9 cellular contexts compared by ENCODE assay signal in the genomic region with DNA sequence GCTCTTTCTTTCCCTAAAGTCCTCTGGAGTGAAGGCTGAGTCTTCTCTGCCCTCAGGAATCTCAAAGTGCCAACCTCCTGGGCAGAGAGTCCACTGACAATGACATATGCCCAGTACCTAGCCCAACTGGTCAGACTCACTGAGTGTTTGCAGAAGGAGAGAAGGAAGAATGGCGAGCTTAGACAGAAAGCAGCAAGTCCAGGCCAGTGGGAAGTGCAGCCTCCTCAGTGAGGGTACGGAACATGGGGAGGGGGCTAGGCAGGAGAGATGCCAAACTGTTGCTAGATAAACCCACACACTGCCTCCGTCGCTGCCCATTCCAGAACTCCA. TPM values are rescaled to one million over a fixed set of nuclear protein-coding genes. Genes with fewer than 3 reads are reported as not detected.
A peak's percentile ranks its signal among the peaks of the same experiment; 100 is the strongest.
DNase-seq lines count a peak whose midpoint lies in the region; ATAC-seq, FAIRE-seq and TF ChIP-seq lines count a peak whose summit lies in the region.
"Had no signal": no experiment of that assay in that cellular context is flagged by ENCODE, and none has a peak within 500 bp of the region (broad histone marks: within the 10 kb centered on the region; RNA-seq: fewer than 3 reads in every experiment).

No MANE protein-coding gene starts in this region.

- DNase-seq in CD4-positive, alpha-beta T cell: no peak
- DNase-seq in LNCaP clone FGC (ENCODE audit: low read depth) (peak; percentile 25), neural crest cell (ENCODE audit: low read depth, low spot score) (no peak), H54 (ENCODE audit: insufficient read length, low spot score) (no peak), OCI-M2 (lab: John Stamatoyannopoulos, UW; ENCODE audit: unreplicated experiment) (no peak)

- TF ChIP-seq POLR2A in H54 (IDR thresholded peaks at IDR 0.05; ENCODE audit: low read depth, low read length): no peak

- intact Hi-C loops in CD4-positive, alpha-beta T cell (cut with DNase I, micrococcal nuclease): loop anchor here in 1 of 2 experiments (5.0 kb wide), 3 partner anchors 91 to 399 kb away; a partner anchor contains a TSS

- no peaks in the 10 kb centered on the region for H3K27me3 ChIP-seq in CD4-positive, alpha-beta T cell (ENCODE audit: control insufficient read depth, insufficient read depth, low read length)
- no peaks in the 10 kb centered on the region for H3K27me3 ChIP-seq in ectodermal cell (ENCODE audit: control insufficient read depth, insufficient read depth, low read length, poor library complexity, severe bottlenecking)

- no peak for FAIRE-seq in H54 (lab: Jason Lieb, UNC)

- no peak for ATAC-seq in CD4-positive, alpha-beta T cell (ENCODE audit: poor library complexity)
- ATAC-seq in HG02970 (IDR thresholded peaks at IDR 0.05; ENCODE audit: low FRiP score, unreplicated experiment): no peak
- ATAC-seq in GM21423 (IDR thresholded peaks at IDR 0.05; ENCODE audit: unreplicated experiment): no peak

- peak overlapping the region; percentile 90 for H3K27ac Mint-ChIP-seq in CD4-positive, alpha-beta T cell
- peak overlapping the region; percentile 98 for H3K27ac Mint-ChIP-seq in neural crest cell (ENCODE audit: unreplicated experiment)

- peak overlapping the region; percentile 98 for H3K4me3 Mint-ChIP-seq in CD4-positive, alpha-beta T cell
- H3K4me3 Mint-ChIP-seq in neural crest cell: peak overlapping the region; percentile 98

- peaks cover 13% of the 10 kb centered on the region for H3K36me3 ChIP-seq in ectodermal cell (ENCODE audit: control insufficient read depth, insufficient read depth, low read length)

- CTCF ChIA-PET in CD4-positive, alpha-beta T cell (lab: Charles Lee): interaction anchor here (1.0 to 1.6 kb wide), 3 partner anchors 89 to 177 kb away, joined by 3 to 4 read pairs (median 4); no protein-coding TSS in a partner anchor

- peak overlapping the region; percentile 68 for H3K27ac ChIP-seq in CD4-positive, alpha-beta T cell (ENCODE audit: low read depth, low read length)
- H3K27ac ChIP-seq in ectodermal cell (ENCODE audit: insufficient read depth, low read depth, low read length, poor library complexity, severe bottlenecking): no peak overlapping the region

- H3K4me3 ChIP-seq in LNCaP clone FGC (ENCODE audit: low read depth, low read length) (peak overlapping the region; percentile 88), ectodermal cell (ENCODE audit: insufficient read depth, low read depth, low read length) (peak overlapping the region; percentile 91)

- no peak for TF ChIP-seq CTCF in CD4-positive, alpha-beta T cell (IDR thresholded peaks at IDR 0.05)
- TF ChIP-seq CTCF in LNCaP clone FGC (IDR thresholded peaks at IDR 0.05; ENCODE audit: control insufficient read depth, extremely low read depth, insufficient read depth) (no peak), neural crest cell (conservative IDR thresholded peaks at IDR 0.05) (no peak)

- no peaks in the 10 kb centered on the region for H3K9me3 Mint-ChIP-seq in CD4-positive, alpha-beta T cell
- H3K9me3 Mint-ChIP-seq in neural crest cell: no peaks in the 10 kb centered on the region

- peaks cover 38% of the 10 kb centered on the region for H3K4me1 Mint-ChIP-seq in CD4-positive, alpha-beta T cell (ENCODE audit: low read depth)
- peaks cover 17% of the 10 kb centered on the region for H3K4me1 Mint-ChIP-seq in neural crest cell

- WGBS in ectodermal cell, 2 experiments: 8 to 12% methylated on average over 4 of the region's 4 CpGs

- no peaks in the 10 kb centered on the region for H3K9me3 ChIP-seq in CD4-positive, alpha-beta T cell (ENCODE audit: control insufficient read depth, low read length)
- no peaks in the 10 kb centered on the region for H3K9me3 ChIP-seq in ectodermal cell (ENCODE audit: control insufficient read depth, low read length)

- no peaks in the 10 kb centered on the region for H3K27me3 Mint-ChIP-seq in CD4-positive, alpha-beta T cell
- no peaks in the 10 kb centered on the region for H3K27me3 Mint-ChIP-seq in neural crest cell (ENCODE audit: low read depth)

- peaks cover 6% of the 10 kb centered on the region for H3K4me1 ChIP-seq in ectodermal cell (ENCODE audit: control insufficient read depth, insufficient read depth, low read length)

- H3K36me3 Mint-ChIP-seq in CD4-positive, alpha-beta T cell (ENCODE audit: low read depth): peaks cover 44% of the 10 kb centered on the region
- peaks cover 8% of the 10 kb centered on the region for H3K36me3 Mint-ChIP-seq in neural crest cell (ENCODE audit: low read depth)

- POLR2A ChIA-PET in CD4-positive, alpha-beta T cell (lab: Charles Lee): interaction anchor here (0.8 to 2.3 kb wide), 10 partner anchors 10 to 247 kb away, joined by 3 to 8 read pairs (median 6); a partner anchor contains a TSS

RNA-seq across cellular contexts. Expression of a gene that starts 0.7 kb away (rescaled TPM):
- total RNA-seq in CD4-positive, alpha-beta T cell: 10 to 100 TPM; 88.1 to 90.6 TPM
- 104 TPM for polyA plus RNA-seq in ectodermal cell (2013, experiment 1 of 4)
- polyA plus RNA-seq in ectodermal cell (2013, experiment 2 of 4): 127 TPM
- 68.1 TPM for polyA plus RNA-seq in ectodermal cell (2013, experiment 3 of 4)
- 82.3 TPM for polyA plus RNA-seq in ectodermal cell (2013, experiment 4 of 4)
- 195 and 205 TPM in 2 replicates for total RNA-seq in neural crest cell

RNA-seq across cellular contexts. Expression of a gene that starts 23.9 kb away (rescaled TPM):
- under 1 TPM; 0.69 to 0.98 TPM for total RNA-seq in CD4-positive, alpha-beta T cell
- polyA plus RNA-seq in ectodermal cell (2013, experiment 1 of 4): not detected
- polyA plus RNA-seq in ectodermal cell (2013, experiment 2 of 4): not detected
- not detected for polyA plus RNA-seq in ectodermal cell (2013, experiment 3 of 4)
- not detected for polyA plus RNA-seq in ectodermal cell (2013, experiment 4 of 4)
- total RNA-seq in neural crest cell: 0.19 TPM in 1 of 2 replicates, not detected in the other
- total RNA-seq: lung microvascular endothelial cell had no signal

RNA-seq across cellular contexts. Expression of a gene that starts 28.3 kb away (rescaled TPM):
- 1 to 10 TPM in 1 of 2 experiments, under 1 TPM in 1; 0.59 to 1.0 TPM for total RNA-seq in CD4-positive, alpha-beta T cell
- not detected for polyA plus RNA-seq in ectodermal cell (2013, experiment 1 of 4)
- not detected for polyA plus RNA-seq in ectodermal cell (2013, experiment 2 of 4)
- polyA plus RNA-seq in ectodermal cell (2013, experiment 3 of 4): not detected
- polyA plus RNA-seq in ectodermal cell (2013, experiment 4 of 4): not detected
- total RNA-seq in neural crest cell: not detected in 2 replicates

RNA-seq across cellular contexts. Expression of a gene that starts 30.6 kb away (rescaled TPM):
- 100 to 1,000 TPM; 106 to 108 TPM for total RNA-seq in CD4-positive, alpha-beta T cell
- polyA plus RNA-seq in ectodermal cell (2013, experiment 1 of 4): 74.5 TPM
- polyA plus RNA-seq in ectodermal cell (2013, experiment 2 of 4): 73.2 TPM
- 54.9 TPM for polyA plus RNA-seq in ectodermal cell (2013, experiment 3 of 4)
- 60.8 TPM for polyA plus RNA-seq in ectodermal cell (2013, experiment 4 of 4)
- total RNA-seq in neural crest cell: 87.9 and 91.6 TPM in 2 replicates

RNA-seq across cellular contexts. Expression of a gene that starts 38.1 kb away (rescaled TPM):
- total RNA-seq in CD4-positive, alpha-beta T cell: under 1 TPM; 0.63 to 0.89 TPM
- polyA plus RNA-seq in ectodermal cell (2013, experiment 1 of 4): 8.2 TPM
- 9.5 TPM for polyA plus RNA-seq in ectodermal cell (2013, experiment 2 of 4)
- 10.8 TPM for polyA plus RNA-seq in ectodermal cell (2013, experiment 3 of 4)
- 12.2 TPM for polyA plus RNA-seq in ectodermal cell (2013, experiment 4 of 4)
- 4.3 and 4.5 TPM in 2 replicates for total RNA-seq in neural crest cell
- total RNA-seq: lung microvascular endothelial cell had no signal
